Comparison of ENCODE assay signal across 1 cellular context in genomic region chr9:133994359-133995011, GRCh38.
TF ChIP-seq lines count a peak whose summit lies in the region.

No MANE protein-coding gene starts in this region.

TF ChIP-seq in WTC11, 78 proteins besides CTCF, POLR2A, EP300 and RAD21 (continued from another document):
- TF ChIP-seq ZNF532 (CRISPR knock-in tag; IDR thresholded peaks at IDR 0.05; ENCODE audit: borderline replicate concordance) (no peak), ZNF219 (CRISPR knock-in tag; IDR thresholded peaks at IDR 0.05; ENCODE audit: borderline replicate concordance) (no peak), NR2C2 (CRISPR knock-in tag; IDR thresholded peaks at IDR 0.05) (no peak), MAX (CRISPR knock-in tag; IDR thresholded peaks at IDR 0.05) (peak; percentile 24; the same call in 1 of the 2 replicates), SOX15 (CRISPR knock-in tag; IDR thresholded peaks at IDR 0.05) (no peak), ZNF121 (CRISPR knock-in tag; IDR thresholded peaks at IDR 0.05) (peak; percentile 79), RORB (CRISPR knock-in tag; IDR thresholded peaks at IDR 0.05) (no peak), NFE2L1 (CRISPR knock-in tag; IDR thresholded peaks at IDR 0.05) (no peak), FOXK1 (CRISPR knock-in tag; IDR thresholded peaks at IDR 0.05) (no peak)
